ENCODE assay signal across 10 cellular contexts in the genomic region with DNA sequence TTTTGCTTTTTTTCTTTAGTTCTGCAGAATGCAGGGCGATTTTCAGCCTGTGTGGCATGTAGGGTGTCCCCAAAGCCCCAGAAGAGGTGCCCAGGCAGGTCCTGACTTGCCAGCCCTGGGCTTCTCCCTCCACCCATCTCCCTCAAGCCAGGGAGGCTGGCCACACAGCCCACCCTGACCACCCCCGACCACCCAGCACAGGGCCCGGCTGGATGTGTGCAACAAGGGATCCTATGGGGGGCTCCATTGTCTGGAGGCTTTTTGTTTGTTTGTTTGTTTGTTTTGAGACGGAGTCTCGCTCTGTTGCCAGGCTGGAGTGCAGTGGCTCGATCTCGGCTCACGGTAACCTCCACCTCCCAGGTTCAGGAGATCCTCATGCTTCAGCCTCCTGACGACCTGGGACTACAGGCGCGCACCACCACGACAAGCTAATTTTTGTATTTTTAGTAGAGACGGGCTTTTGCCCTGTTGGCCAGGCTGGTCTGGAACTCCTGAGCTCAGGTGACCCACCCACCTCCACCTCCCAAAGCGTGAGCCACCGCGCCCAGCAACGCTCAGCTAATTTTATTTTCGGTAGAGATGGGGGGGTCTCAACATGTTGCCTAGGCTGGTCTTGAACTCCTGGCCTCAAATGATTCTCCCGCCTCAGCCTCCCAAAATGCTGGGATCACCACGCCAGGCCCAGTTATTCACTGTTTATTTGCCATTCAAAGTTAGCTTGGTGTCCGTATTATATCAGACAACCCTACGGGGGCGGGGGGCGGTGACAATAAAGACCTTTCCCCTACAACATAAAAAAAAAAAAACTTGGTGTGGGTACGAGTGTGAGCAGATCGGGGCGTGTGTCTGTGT. TPM values are rescaled to one million over a fixed set of nuclear protein-coding genes. Genes with fewer than 3 reads are reported as not detected.
A peak's percentile ranks its signal among the peaks of the same experiment; 100 is the strongest.
DNase-seq lines count a peak whose midpoint lies in the region; ATAC-seq and TF ChIP-seq lines count a peak whose summit lies in the region.
"Had no signal": no experiment of that assay in that cellular context is flagged by ENCODE, and none has a peak within 500 bp of the region (broad histone marks: within the 10 kb centered on the region; RNA-seq: fewer than 3 reads in every experiment).

No MANE protein-coding gene starts in this region.

- H3K36me3 ChIP-seq in A673 (ENCODE audit: insufficient read depth, low read length, poor library complexity, severe bottlenecking) (no peaks in the 10 kb centered on the region), OCI-LY7 (ENCODE audit: insufficient read depth, low read length) (no peaks in the 10 kb centered on the region), neural progenitor cell (no peaks in the 10 kb centered on the region)

- H3K9me2 ChIP-seq in OCI-LY7 (ENCODE audit: insufficient read depth, low read length) = no peaks in the 10 kb centered on the region

- no peak overlapping the region for H3K9ac ChIP-seq in neural progenitor cell

- CTCF ChIA-PET in A673 (lab: Charles Lee) (no interaction called here), OCI-LY7 (lab: Charles Lee; ENCODE audit: unreplicated experiment) (no interaction called here)

- no TSS peak for BruUV-seq in A673 (replicated peaks; lab: Mats Ljungman, UMichigan)
- BruUV-seq in OCI-LY7 (replicated peaks; lab: Mats Ljungman, UMichigan) = no TSS peak

- no peaks in the 10 kb centered on the region for H3K9me3 ChIP-seq in A673 (ENCODE audit: low read depth, low read length, poor library complexity, severe bottlenecking)
- H3K9me3 ChIP-seq in OCI-LY7 (ENCODE audit: low read length) = no peaks in the 10 kb centered on the region
- H3K9me3 ChIP-seq in neural progenitor cell (ENCODE audit: low read depth) = no peaks in the 10 kb centered on the region

- intact Hi-C loops in A673 (cut with micrococcal nuclease; ENCODE audit: unreplicated experiment) = no loop called here
- intact Hi-C loops in OCI-LY7 (cut with micrococcal nuclease; ENCODE audit: unreplicated experiment) = no loop called here
- intact Hi-C loops in dorsolateral prefrontal cortex (cut with DNase I) = no loop called here

- H4K20me1 ChIP-seq in OCI-LY7 (ENCODE audit: insufficient read depth, low read length) = no peaks in the 10 kb centered on the region
- H4K20me1 ChIP-seq in neural progenitor cell (ENCODE audit: low read depth) = no peaks in the 10 kb centered on the region

- H3K4me3 Mint-ChIP-seq in neural progenitor cell = peak overlapping the region; percentile 39

- DNase-seq in A673 (ENCODE audit: low spot score) = no peak
- no peak for DNase-seq in OCI-LY7 (ENCODE audit: low spot score)
- DNase-seq in dorsolateral prefrontal cortex = no peak
- no peak for DNase-seq in neural progenitor cell (ENCODE audit: low spot score)
- no peak for DNase-seq in DMS 273 treated with DMSO at 0.1 percent for 48 hours (lab: John Stamatoyannopoulos, UW)
- no peak for DNase-seq in occipital lobe (lab: John Stamatoyannopoulos, UW)
- DNase-seq: activated CD4-positive, CD25-positive, alpha-beta regulatory T cell treated with anti-CD3 and anti-CD28 coated beads, Interleukin-2, amount 50 U/mL, for 72 hours; stimulated activated CD4-positive, alpha-beta T cell treated with anti-CD3 and anti-CD28 coated beads, Interleukin-2, amount 100 ng/mL, for 24 hours had no signal

- H3K27ac Mint-ChIP-seq in neural progenitor cell = peak overlapping the region; percentile 95

- no peaks in the 10 kb centered on the region for H3K36me3 Mint-ChIP-seq in neural progenitor cell

- H3K4me1 Mint-ChIP-seq in neural progenitor cell = peaks cover 47% of the 10 kb centered on the region

- POLR2A ChIA-PET in A673 (lab: Charles Lee; ENCODE audit: low non-redundant PET) (no interaction called here), OCI-LY7 (lab: Charles Lee) (interaction anchor here (0.6 kb wide), 2 partner anchors 26 to 35 kb away, joined by 3 to 7 read pairs; no protein-coding TSS in a partner anchor)

- H3K27me3 Mint-ChIP-seq in neural progenitor cell (ENCODE audit: insufficient read depth, low read depth) = peaks cover 7% of the 10 kb centered on the region

- H3K4me1 ChIP-seq in A673 (ENCODE audit: insufficient read depth, low read length, poor library complexity, severe bottlenecking) (peaks cover 34% of the 10 kb centered on the region), OCI-LY7 (ENCODE audit: insufficient read depth, low read length, poor library complexity, severe bottlenecking) (peaks cover 81% of the 10 kb centered on the region), neural progenitor cell (peaks cover 33% of the 10 kb centered on the region)

- H3K4me2 ChIP-seq in OCI-LY7 (ENCODE audit: low read length) (0 out of 2 replicates have a peak overlapping the region, but pooled peaks have one; percentile 9), neural progenitor cell (no peak overlapping the region)

- no peaks in the 10 kb centered on the region for H3K9me3 Mint-ChIP-seq in neural progenitor cell

- no peak for TF ChIP-seq CTCF in A673 (conservative IDR thresholded peaks at IDR 0.05; ENCODE audit: low read depth, low read length)
- TF ChIP-seq CTCF in OCI-LY7 (conservative IDR thresholded peaks at IDR 0.05; ENCODE audit: low read length) = no peak
- TF ChIP-seq CTCF in dorsolateral prefrontal cortex (IDR thresholded peaks at IDR 0.05 in 54 of 56, conservative IDR thresholded peaks at IDR 0.05 in 2 of 56; ENCODE audit: low read depth in 1 of 56, partially characterized antibody in 56 of 56) = no peak
- no peak for TF ChIP-seq CTCF in neural progenitor cell (IDR thresholded peaks at IDR 0.05)

- no peak overlapping the region for H2AFZ ChIP-seq in OCI-LY7 (ENCODE audit: low read length)
- no peak overlapping the region for H2AFZ ChIP-seq in neural progenitor cell (replicated peaks)

- H3K27me3 ChIP-seq in A673 (replicated peaks; ENCODE audit: insufficient read depth, low read depth, low read length, poor library complexity) = no peaks in the 10 kb centered on the region
- no peaks in the 10 kb centered on the region for H3K27me3 ChIP-seq in dorsolateral prefrontal cortex
- H3K27me3 ChIP-seq in neural progenitor cell = no peaks in the 10 kb centered on the region

- H3K4me3 ChIP-seq in A673 (ENCODE audit: low read depth, low read length, poor library complexity, severe bottlenecking) = no peak overlapping the region
- H3K4me3 ChIP-seq in OCI-LY7 (ENCODE audit: low read depth, low read length, poor library complexity, severe bottlenecking) = no peak overlapping the region
- no peak overlapping the region for H3K4me3 ChIP-seq in dorsolateral prefrontal cortex
- no peak overlapping the region for H3K4me3 ChIP-seq in neural progenitor cell

- peaks cover 44% of the 10 kb centered on the region for H3F3A ChIP-seq in neural progenitor cell (ENCODE audit: low read depth)

- peak overlapping the region; percentile 99 for H3K27ac ChIP-seq in A673 (ENCODE audit: low read depth, low read length, poor library complexity, severe bottlenecking)
- H3K27ac ChIP-seq in OCI-LY7 (ENCODE audit: low read depth, low read length, poor library complexity, severe bottlenecking) = peak overlapping the region; percentile 71
- H3K27ac ChIP-seq in dorsolateral prefrontal cortex = peak overlapping the region in 57 of 59 donors; percentile 35 to 100 (median 100)
- H3K27ac ChIP-seq in neural progenitor cell = peak overlapping the region; percentile 58

- H3K79me2 ChIP-seq in OCI-LY7 (ENCODE audit: insufficient read depth, low read depth, low read length) (no peaks in the 10 kb centered on the region; the same call in 1 of the 2 replicates), neural progenitor cell (ENCODE audit: low read depth) (no peaks in the 10 kb centered on the region)

- ATAC-seq in GM18907 (IDR thresholded peaks at IDR 0.05; ENCODE audit: unreplicated experiment) = no peak
- ATAC-seq in GM21526 (IDR thresholded peaks at IDR 0.05; ENCODE audit: low FRiP score, unreplicated experiment) = no peak

RNA-seq across cellular contexts. Expression of a gene that starts 7.8 kb away (rescaled TPM):
- 106 and 107 TPM in 2 replicates for total RNA-seq in A673 (2021)
- 97.0 and 115 TPM in 2 replicates for total RNA-seq in OCI-LY7 (2014; rRNA removed; shearing (Covaris generic))
- 200 and 225 TPM in 2 replicates for total RNA-seq in OCI-LY7 (2022)
- total RNA-seq in dorsolateral prefrontal cortex = 100 to 1,000 TPM in 32 of 120 experiments, 10 to 100 TPM in 88; 40.9 to 364 (median 77.4) TPM
- 46.0 and 106 TPM in 2 replicates for total RNA-seq in neural progenitor cell (ENCODE audit: low replicate concordance)
- total RNA-seq in occipital lobe = 16.8 TPM

RNA-seq across cellular contexts. Expression of a gene that starts 37.3 kb away (rescaled TPM):
- total RNA-seq in A673 (2021) = 40.7 and 47.1 TPM in 2 replicates
- total RNA-seq in OCI-LY7 (2014; rRNA removed; shearing (Covaris generic)) = 41.7 and 54.6 TPM in 2 replicates
- 87.5 and 111 TPM in 2 replicates for total RNA-seq in OCI-LY7 (2022)
- 10 to 100 TPM; 15.7 to 49.6 (median 26.9) TPM for total RNA-seq in dorsolateral prefrontal cortex
- 6.0 and 15.9 TPM in 2 replicates for total RNA-seq in neural progenitor cell (ENCODE audit: low replicate concordance)
- 14.2 TPM for total RNA-seq in occipital lobe

RNA-seq across cellular contexts. Expression of a gene that starts 37.9 kb away (rescaled TPM):
- 1.6 and 2.5 TPM in 2 replicates for total RNA-seq in A673 (2021)
- total RNA-seq in OCI-LY7 (2014; rRNA removed; shearing (Covaris generic)) = 11.2 and 12.9 TPM in 2 replicates
- 6.1 and 7.3 TPM in 2 replicates for total RNA-seq in OCI-LY7 (2022)
- total RNA-seq in dorsolateral prefrontal cortex = 10 to 100 TPM in 119 of 120 experiments, 1 to 10 TPM in 1; 8.6 to 54.6 (median 25.5) TPM
- 3.7 TPM in 1 of 2 replicates, not detected in the other for total RNA-seq in neural progenitor cell (ENCODE audit: low replicate concordance)
- total RNA-seq in occipital lobe = 2.2 TPM

RNA-seq across cellular contexts. Expression of a gene that starts 43.3 kb away (rescaled TPM):
- total RNA-seq in A673 (2021) (91.7 and 110 TPM in 2 replicates), OCI-LY7 (2022) (91.6 and 109 TPM in 2 replicates), dorsolateral prefrontal cortex (100 to 1,000 TPM in 118 of 120 experiments, 10 to 100 TPM in 2; 79.8 to 247 (median 161) TPM), neural progenitor cell (ENCODE audit: low replicate concordance) (48.8 and 148 TPM in 2 replicates), occipital lobe (49.1 TPM)
- 41.9 and 53.9 TPM in 2 replicates for total RNA-seq in OCI-LY7 (2014; rRNA removed; shearing (Covaris generic))
